8 cellular contexts compared by ENCODE assay signal in genomic region chr3:42600111-42600957, GRCh38. TPM values are rescaled to one million over a fixed set of nuclear protein-coding genes. Genes with fewer than 3 reads are reported as not detected.
A peak's percentile ranks its signal among the peaks of the same experiment; 100 is the strongest.
DNase-seq lines count a peak whose midpoint lies in the region; ATAC-seq, FAIRE-seq and TF ChIP-seq lines count a peak whose summit lies in the region.

Gene NKTR, plus strand, starts transcription at chr3:42600686. Its CDS starts 321 bp downstream, at chr3:42601007.

- H3K4me1 ChIP-seq in esophagus muscularis mucosa (peaks cover 16 to 36% (median 33%) of the 10 kb centered on the region in 4 donors), muscle layer of duodenum (ENCODE audit: control insufficient read depth in 1 of 2, insufficient read depth in 2 of 2, low read length in 2 of 2) (peaks cover 8 to 23% of the 10 kb centered on the region in 2 donors)

- H3K27me3 ChIP-seq in esophagus muscularis mucosa (no peaks in the 10 kb centered on the region), muscle layer of duodenum (ENCODE audit: low read depth, low read length) (no peaks in the 10 kb centered on the region)

- H3K27ac Mint-ChIP-seq in activated T-cell treated with anti-CD3 and anti-CD28 coated beads, Interleukin-2, amount 50 U/mL, for 72 hours, result peak within 1 kb of the TSS; percentile 98

- TF ChIP-seq EP300 in esophagus muscularis mucosa (IDR thresholded peaks at IDR 0.05), result no peak

- peaks cover 0 to 2% of the 10 kb centered on the region in 2 donors for H3K9me3 Mint-ChIP-seq in activated T-cell treated with anti-CD3 and anti-CD28 coated beads, Interleukin-2, amount 50 U/mL, for 72 hours

- H3K9me3 ChIP-seq in KOPT-K1 (ENCODE audit: insufficient read depth, low read length, poor library complexity, severe bottlenecking), result peaks cover 15% of the 10 kb centered on the region
- peaks cover 0 to 7% (median 3%) of the 10 kb centered on the region in 4 donors for H3K9me3 ChIP-seq in esophagus muscularis mucosa
- no peaks in the 10 kb centered on the region for H3K9me3 ChIP-seq in muscle layer of duodenum (ENCODE audit: control insufficient read depth in 1 of 2, low read length in 2 of 2)

- peak in 1 of 3 experiments; percentile 9 for TF ChIP-seq CTCF in esophagus muscularis mucosa (IDR thresholded peaks at IDR 0.05)

- H3K36me3 Mint-ChIP-seq in activated T-cell treated with anti-CD3 and anti-CD28 coated beads, Interleukin-2, amount 50 U/mL, for 72 hours (ENCODE audit: insufficient read depth in 2 of 2), result peaks cover 15 to 25% of the 10 kb centered on the region in 2 donors

- peak; percentile 83 for ATAC-seq in GM21786 (IDR thresholded peaks at IDR 0.05; ENCODE audit: unreplicated experiment)
- ATAC-seq in activated T-cell treated with anti-CD3 and anti-CD28 coated beads, Interleukin-2, amount 50 U/mL, for 72 hours (replicated peaks in 1 of 2), result peak; percentile 85 to 86

- peaks cover 43% of the 10 kb centered on the region for H3K36me3 ChIP-seq in KOPT-K1 (ENCODE audit: insufficient read depth, low read length)
- peaks cover 0 to 10% (median 3%) of the 10 kb centered on the region in 4 donors for H3K36me3 ChIP-seq in esophagus muscularis mucosa
- H3K36me3 ChIP-seq in muscle layer of duodenum (ENCODE audit: control insufficient read depth in 1 of 2, insufficient read depth in 2 of 2, low read length in 2 of 2), result peaks cover 0 to 4% of the 10 kb centered on the region in 2 donors

- intact Hi-C loops in esophagus muscularis mucosa (cut with DNase I), result loop anchor here (5.0 kb wide), 2 partner anchors 52 to 147 kb away; partner anchors contain the start of gene ZBTB47

- peaks cover 47% of the 10 kb centered on the region for H3K4me1 Mint-ChIP-seq in activated T-cell treated with anti-CD3 and anti-CD28 coated beads, Interleukin-2, amount 50 U/mL, for 72 hours (ENCODE audit: low read depth)

- H3K4me3 Mint-ChIP-seq in activated T-cell treated with anti-CD3 and anti-CD28 coated beads, Interleukin-2, amount 50 U/mL, for 72 hours, result peak within 1 kb of the TSS; percentile 91 to 94

- H3K27ac ChIP-seq in KOPT-K1 (ENCODE audit: low read depth, low read length, poor library complexity, severe bottlenecking), result peak within 1 kb of the TSS; percentile 77
- peak within 1 kb of the TSS; percentile 96 to 99 (median 98) for H3K27ac ChIP-seq in esophagus muscularis mucosa (replicated peaks in 1 of 4)
- peak within 1 kb of the TSS; percentile 99 for H3K27ac ChIP-seq in muscle layer of duodenum (ENCODE audit: low read length)

- peak; percentile 71 for TF ChIP-seq POLR2A in esophagus muscularis mucosa (IDR thresholded peaks at IDR 0.05; ENCODE audit: low read depth)

- peak; percentile 93 for DNase-seq in DMS79 (lab: John Stamatoyannopoulos, UW)
- peak; percentile 96 for DNase-seq in RCC 7860 (ENCODE audit: low spot score)
- DNase-seq in activated T-cell treated with anti-CD3 and anti-CD28 coated beads, Interleukin-2, amount 50 U/mL, for 72 hours, result peak; percentile 100
- DNase-seq in esophagus muscularis mucosa (ENCODE audit: extremely low spot score), result peak; percentile 99
- DNase-seq in stimulated activated CD8-positive, alpha-beta memory T cell treated with anti-CD3 and anti-CD28 coated beads, Interleukin-7, amount 100 ng/mL, for 4 hours (ENCODE audit: low read depth in 2 of 2), result peak; percentile 99

- FAIRE-seq in RCC 7860 (lab: Jason Lieb, UNC), result peak; percentile 87

- WGBS in esophagus muscularis mucosa, result 0% methylated on average over 41 of the region's 76 CpGs

- H3K4me3 ChIP-seq in esophagus muscularis mucosa (peak within 1 kb of the TSS; percentile 85 to 99 (median 90)), muscle layer of duodenum (ENCODE audit: low read depth in 1 of 2, low read length in 2 of 2) (peak within 1 kb of the TSS; percentile 81 to 92)

- H3K27me3 Mint-ChIP-seq in activated T-cell treated with anti-CD3 and anti-CD28 coated beads, Interleukin-2, amount 50 U/mL, for 72 hours (ENCODE audit: low read depth), result no peaks in the 10 kb centered on the region

RNA-seq across cellular contexts. Expression of gene NKTR, which starts in this region (rescaled TPM):
- 100 to 1,000 TPM; 109 to 111 TPM for total RNA-seq in activated T-cell treated with anti-CD3 and anti-CD28 coated beads, Interleukin-2, amount 50 U/mL, for 72 hours
- 10 to 100 TPM; 24.7 to 73.1 (median 36.0) TPM for total RNA-seq in esophagus muscularis mucosa

Comparison
In these comparisons a context has a peak if more than half of its experiments do, and no peak if none do; other contexts are left out.
1. Peak in every context shown above with its lines: DNase-seq, ATAC-seq, H3K4me3 ChIP-seq and H3K27ac ChIP-seq.